In genomic region chr3:192092388-192093005, GRCh38 we compare ENCODE assay signal across 17 cellular contexts.
DNase-seq lines count a peak whose midpoint lies in the region; ATAC-seq and TF ChIP-seq lines count a peak whose summit lies in the region.
"Had no signal": no experiment of that assay in that cellular context is flagged by ENCODE, and none has a peak within 500 bp of the region (broad histone marks: within the 10 kb centered on the region; RNA-seq: fewer than 3 reads in every experiment).

No MANE protein-coding gene starts in this region.

- ATAC-seq in HG02840 (IDR thresholded peaks at IDR 0.05; ENCODE audit: low FRiP score, unreplicated experiment) = peak; percentile 57
- ATAC-seq: Panc1 had no signal

- H3K27ac ChIP-seq in tibial artery = no peak overlapping the region
- H3K27ac ChIP-seq: 22Rv1, ascending aorta, dorsolateral prefrontal cortex, skin epidermis had no signal

- no peaks in the 10 kb centered on the region for H3K36me3 ChIP-seq in tibial artery
- H3K36me3 ChIP-seq: ascending aorta had no signal

- no peaks in the 10 kb centered on the region for H3K9me3 ChIP-seq in tibial artery
- H3K9me3 ChIP-seq: ascending aorta had no signal

- peak; percentile 45 for DNase-seq in SKM-1 treated with dmso at 0.1 percent for 144 hours (lab: John Stamatoyannopoulos, UW; ENCODE audit: unreplicated experiment)
- no peak for DNase-seq in SKM-1 (lab: John Stamatoyannopoulos, UW; ENCODE audit: unreplicated experiment)
- DNase-seq in MV-4-11 (lab: John Stamatoyannopoulos, UW) = peak; percentile 0
- no peak for DNase-seq in activated T-cell treated with anti-CD3 and anti-CD28 coated beads, Interleukin-2, amount 50 U/mL, for 1 hour
- DNase-seq in foreskin fibroblast = no peak
- DNase-seq in SW480 (ENCODE audit: low spot score) = no peak
- no peak for DNase-seq in tibial artery
- DNase-seq: dorsolateral prefrontal cortex, foreskin melanocyte, NCI-H1417 treated with DMSO at 0.1 percent for 48 hours, NCI-H510A treated with DMSO at 0.1 percent for 48 hours, nucleus accumbens had no signal

- TF ChIP-seq CTCF in foreskin fibroblast (IDR thresholded peaks at IDR 0.05; ENCODE audit: low read depth, low read length) (no peak), tibial artery (IDR thresholded peaks at IDR 0.05) (no peak)

- H3K27me3 ChIP-seq in tibial artery = no peaks in the 10 kb centered on the region
- H3K27me3 ChIP-seq: ascending aorta, dorsolateral prefrontal cortex had no signal

- H3K4me3 ChIP-seq in foreskin fibroblast (ENCODE audit: low read depth in 1 of 2, low read length in 2 of 2) = no peak overlapping the region
- no peak overlapping the region for H3K4me3 ChIP-seq in tibial artery
- H3K4me3 ChIP-seq: ascending aorta, dorsolateral prefrontal cortex, skin epidermis had no signal

- no peaks in the 10 kb centered on the region for H3K4me1 ChIP-seq in tibial artery
- H3K4me1 ChIP-seq: ascending aorta had no signal

- intact Hi-C loops in tibial artery (cut with DNase I; ENCODE audit: low total_unique reads) = no loop called here

Comparison
In these comparisons a context has a peak if more than half of its experiments do, and no peak if none do; other contexts are left out.
1. DNase-seq: peak in SKM-1 treated with dmso at 0.1 percent for 144 hours (single experiment) and MV-4-11 (single experiment); none in SKM-1 (single experiment), activated T-cell treated with anti-CD3 and anti-CD28 coated beads, Interleukin-2, amount 50 U/mL, for 1 hour (single experiment), foreskin fibroblast (0 of 2), SW480 (single experiment) and tibial artery (0 of 2).